ENCODE assay signal across 13 cellular contexts in genomic region chr1:98119793-98120192, GRCh38.
DNase-seq lines count a peak whose midpoint lies in the region; ATAC-seq, FAIRE-seq and TF ChIP-seq lines count a peak whose summit lies in the region.
"Had no signal": no experiment of that assay in that cellular context is flagged by ENCODE, and none has a peak within 500 bp of the region (broad histone marks: within the 10 kb centered on the region; RNA-seq: fewer than 3 reads in every experiment).

No MANE protein-coding gene starts in this region.

- no peak for FAIRE-seq in small intestine (lab: Jason Lieb, UNC)
- FAIRE-seq: endometrium, K562 had no signal

- H3K36me3 Mint-ChIP-seq in activated CD4-positive, alpha-beta T cell treated with anti-CD3 and anti-CD28 coated beads, Interleukin-2, amount 10 ng/mL, durations not matched to agents 24 days and 14 days (ENCODE audit: low read depth) = no peaks in the 10 kb centered on the region
- no peaks in the 10 kb centered on the region for H3K36me3 Mint-ChIP-seq in activated CD4-positive, alpha-beta T cell treated with anti-CD3 and anti-CD28 coated beads, Interleukin-2, amount 10 ng/mL, durations not matched to agents 7 days and 5 days (ENCODE audit: low read depth)

- no peak overlapping the region for H3K4me3 ChIP-seq in body of pancreas
- no peak overlapping the region for H3K4me3 ChIP-seq in small intestine (ENCODE audit: low read depth in 1 of 2, low read length in 2 of 2)
- no peak overlapping the region for H3K4me3 ChIP-seq in aorta (ENCODE audit: low read length in 2 of 2)
- H3K4me3 ChIP-seq: K562 had no signal

- H3K27ac ChIP-seq in body of pancreas = no peak overlapping the region
- no peak overlapping the region for H3K27ac ChIP-seq in small intestine (ENCODE audit: low read depth in 1 of 2, low read length in 1 of 2)
- H3K27ac ChIP-seq in aorta (ENCODE audit: low read depth in 1 of 2, low read length in 2 of 2) = no peak overlapping the region

- H3K4me3 Mint-ChIP-seq in activated CD4-positive, alpha-beta T cell treated with anti-CD3 and anti-CD28 coated beads, Interleukin-2, amount 10 ng/mL, durations not matched to agents 24 days and 14 days = no peak overlapping the region
- no peak overlapping the region for H3K4me3 Mint-ChIP-seq in activated CD4-positive, alpha-beta T cell treated with anti-CD3 and anti-CD28 coated beads, Interleukin-2, amount 10 ng/mL, durations not matched to agents 7 days and 5 days
- H3K4me3 Mint-ChIP-seq: B cell; T-helper 1 cell treated with Interleukin-12 subunit alpha and Interleukin-12 subunit beta and Interleukin-4 antibody, amounts not matched to agents 30 μg/mL and 1 μg/mL, for 36 hours had no signal

- CTCF ChIA-PET in activated CD4-positive, alpha-beta T cell treated with anti-CD3 and anti-CD28 coated beads, Interleukin-2, amount 10 ng/mL, durations not matched to agents 7 days and 5 days (lab: Charles Lee) = no interaction called here

- intact Hi-C loops in activated CD4-positive, alpha-beta T cell treated with anti-CD3 and anti-CD28 coated beads, Interleukin-2, amount 10 ng/mL, durations not matched to agents 24 days and 14 days (cut with micrococcal nuclease) = no loop called here
- intact Hi-C loops in body of pancreas (cut with DNase I) = no loop called here
- intact Hi-C loops in aorta (cut with DNase I) = no loop called here

- DNase-seq in activated CD4-positive, alpha-beta T cell treated with anti-CD3 and anti-CD28 coated beads, Interleukin-2, amount 10 ng/mL, durations not matched to agents 24 days and 14 days = peak; percentile 56
- no peak for DNase-seq in activated CD4-positive, alpha-beta T cell treated with anti-CD3 and anti-CD28 coated beads, Interleukin-2, amount 10 ng/mL, durations not matched to agents 7 days and 5 days
- DNase-seq in NCI-H2029 treated with DMSO at 0.1 percent for 48 hours (lab: John Stamatoyannopoulos, UW) = peak; percentile 75
- peak; percentile 22 to 42 (median 34) for DNase-seq in body of pancreas
- peak; percentile 16 for DNase-seq in small intestine
- no peak for DNase-seq in aorta
- DNase-seq in stimulated activated CD4-positive, alpha-beta T cell treated with anti-CD3 and anti-CD28 coated beads, Interleukin-2, amount 100 ng/mL, for 24 hours = no peak
- DNase-seq: islet precursor cell had no signal

- no peaks in the 10 kb centered on the region for H3K36me3 ChIP-seq in body of pancreas (replicated peaks in 1 of 2; ENCODE audit: insufficient read depth in 1 of 2, low read depth in 2 of 2)
- H3K36me3 ChIP-seq in small intestine (ENCODE audit: control insufficient read depth in 2 of 2, insufficient read depth in 2 of 2, low read length in 2 of 2) = no peaks in the 10 kb centered on the region
- H3K36me3 ChIP-seq in aorta (ENCODE audit: control insufficient read depth in 1 of 2, insufficient read depth in 2 of 2, low read length in 1 of 2) = no peaks in the 10 kb centered on the region

- TF ChIP-seq POLR2A in body of pancreas (IDR thresholded peaks at IDR 0.05) = no peak

- H3K27me3 Mint-ChIP-seq in activated CD4-positive, alpha-beta T cell treated with anti-CD3 and anti-CD28 coated beads, Interleukin-2, amount 10 ng/mL, durations not matched to agents 24 days and 14 days = no peaks in the 10 kb centered on the region
- H3K27me3 Mint-ChIP-seq in activated CD4-positive, alpha-beta T cell treated with anti-CD3 and anti-CD28 coated beads, Interleukin-2, amount 10 ng/mL, durations not matched to agents 7 days and 5 days = no peaks in the 10 kb centered on the region
- H3K27me3 Mint-ChIP-seq: B cell had no signal

- no peak for ATAC-seq in body of pancreas
- ATAC-seq in aorta (ENCODE audit: low FRiP score) = no peak
- ATAC-seq in HG03045 (IDR thresholded peaks at IDR 0.05; ENCODE audit: unreplicated experiment) = no peak
- ATAC-seq: K562 had no signal

- H3K4me1 ChIP-seq in body of pancreas = no peaks in the 10 kb centered on the region
- H3K4me1 ChIP-seq in small intestine (ENCODE audit: control insufficient read depth in 2 of 2, insufficient read depth in 1 of 2, low read depth in 1 of 2, low read length in 1 of 2) = no peaks in the 10 kb centered on the region
- H3K4me1 ChIP-seq in aorta (ENCODE audit: control insufficient read depth in 1 of 2, insufficient read depth in 2 of 2, low read length in 2 of 2) = no peaks in the 10 kb centered on the region

- no peak for TF ChIP-seq CTCF in body of pancreas (IDR thresholded peaks at IDR 0.05)

- no peaks in the 10 kb centered on the region for H3K9me3 Mint-ChIP-seq in activated CD4-positive, alpha-beta T cell treated with anti-CD3 and anti-CD28 coated beads, Interleukin-2, amount 10 ng/mL, durations not matched to agents 24 days and 14 days
- H3K9me3 Mint-ChIP-seq in activated CD4-positive, alpha-beta T cell treated with anti-CD3 and anti-CD28 coated beads, Interleukin-2, amount 10 ng/mL, durations not matched to agents 7 days and 5 days = no peaks in the 10 kb centered on the region
- H3K9me3 Mint-ChIP-seq: T-helper 1 cell treated with Interleukin-12 subunit alpha and Interleukin-12 subunit beta and Interleukin-4 antibody, amounts not matched to agents 30 μg/mL and 1 μg/mL, for 36 hours had no signal

- H3K27me3 ChIP-seq in body of pancreas = no peaks in the 10 kb centered on the region
- H3K27me3 ChIP-seq in small intestine (ENCODE audit: control insufficient read depth in 2 of 2, insufficient read depth in 2 of 2, low read length in 2 of 2) = no peaks in the 10 kb centered on the region
- H3K27me3 ChIP-seq in aorta (ENCODE audit: control insufficient read depth in 1 of 2, insufficient read depth in 2 of 2, low read length in 1 of 2) = no peaks in the 10 kb centered on the region

- H3K27ac Mint-ChIP-seq in activated CD4-positive, alpha-beta T cell treated with anti-CD3 and anti-CD28 coated beads, Interleukin-2, amount 10 ng/mL, durations not matched to agents 24 days and 14 days = no peak overlapping the region
- no peak overlapping the region for H3K27ac Mint-ChIP-seq in activated CD4-positive, alpha-beta T cell treated with anti-CD3 and anti-CD28 coated beads, Interleukin-2, amount 10 ng/mL, durations not matched to agents 7 days and 5 days
- H3K27ac Mint-ChIP-seq: B cell; T-helper 1 cell treated with Interleukin-12 subunit alpha and Interleukin-12 subunit beta and Interleukin-4 antibody, amounts not matched to agents 30 μg/mL and 1 μg/mL, for 36 hours had no signal

- WGBS in body of pancreas, 2 donors = 0% methylated on average over 1 of the region's 1 CpG
- 12 to 27% (median 13%) methylated on average over 1 of the region's 1 CpG for WGBS in small intestine, 3 donors
- WGBS in aorta, 2 donors = 6 to 16% methylated on average over 1 of the region's 1 CpG

- no peaks in the 10 kb centered on the region for H3K4me1 Mint-ChIP-seq in activated CD4-positive, alpha-beta T cell treated with anti-CD3 and anti-CD28 coated beads, Interleukin-2, amount 10 ng/mL, durations not matched to agents 24 days and 14 days
- no peaks in the 10 kb centered on the region for H3K4me1 Mint-ChIP-seq in activated CD4-positive, alpha-beta T cell treated with anti-CD3 and anti-CD28 coated beads, Interleukin-2, amount 10 ng/mL, durations not matched to agents 7 days and 5 days
- H3K4me1 Mint-ChIP-seq: B cell had no signal

- POLR2A ChIA-PET in activated CD4-positive, alpha-beta T cell treated with anti-CD3 and anti-CD28 coated beads, Interleukin-2, amount 10 ng/mL, durations not matched to agents 7 days and 5 days (lab: Charles Lee) = no interaction called here

- H3K9me3 ChIP-seq in body of pancreas = no peaks in the 10 kb centered on the region
- H3K9me3 ChIP-seq in small intestine (ENCODE audit: control insufficient read depth, low read depth) = no peaks in the 10 kb centered on the region
- no peaks in the 10 kb centered on the region for H3K9me3 ChIP-seq in aorta (ENCODE audit: control insufficient read depth, low read length)

Comparison
In these comparisons a context has a peak if more than half of its experiments do, and no peak if none do; other contexts are left out.
1. DNase-seq: peak in activated CD4-positive, alpha-beta T cell treated with anti-CD3 and anti-CD28 coated beads, Interleukin-2, amount 10 ng/mL, durations not matched to agents 24 days and 14 days (single experiment), NCI-H2029 treated with DMSO at 0.1 percent for 48 hours (single experiment), body of pancreas (4 of 4) and small intestine (single experiment); none in activated CD4-positive, alpha-beta T cell treated with anti-CD3 and anti-CD28 coated beads, Interleukin-2, amount 10 ng/mL, durations not matched to agents 7 days and 5 days (single experiment), aorta (0 of 2) and stimulated activated CD4-positive, alpha-beta T cell treated with anti-CD3 and anti-CD28 coated beads, Interleukin-2, amount 100 ng/mL, for 24 hours (0 of 2).